8 cellular contexts compared by ENCODE assay signal in genomic region chr11:67318876-67319275, GRCh38. TPM values are rescaled to one million over a fixed set of nuclear protein-coding genes. Genes with fewer than 3 reads are reported as not detected.
DNase-seq lines count a peak whose midpoint lies in the region; ATAC-seq, FAIRE-seq and TF ChIP-seq lines count a peak whose summit lies in the region.
"Not testable (repeated sequence)": the region's sequence is repeated elsewhere in the genome, so short reads cannot be mapped to it uniquely, and the experiment has no call there.

No MANE protein-coding gene starts in this region.

- DNase-seq in Caco-2 (peak in 1 of 2 experiments; percentile 22), posterior vena cava (ENCODE audit: low spot score) (peak; percentile 65)
- DNase-seq in OCI-LY7 (ENCODE audit: low spot score); activated CD4-positive, alpha-beta memory T cell treated with anti-CD3 and anti-CD28 coated beads, Interleukin-2, amount 10 ng/mL, durations not matched to agents 7 days and 5 days; astrocyte (ENCODE audit: low read depth); esophagus muscularis mucosa (ENCODE audit: extremely low spot score); upper lobe of right lung: not testable (repeated sequence)

- H4K20me1 ChIP-seq in OCI-LY7 (ENCODE audit: insufficient read depth, low read length); astrocyte (ENCODE audit: insufficient read depth, low read length): not testable (repeated sequence)

- TF ChIP-seq CTCF in Caco-2 (IDR thresholded peaks at IDR 0.05; ENCODE audit: insufficient read depth in 1 of 2, low read depth in 1 of 2, low read length in 1 of 2, severe bottlenecking in 1 of 2, unreplicated experiment in 1 of 2); OCI-LY7 (conservative IDR thresholded peaks at IDR 0.05; ENCODE audit: low read length); astrocyte (IDR thresholded peaks at IDR 0.05; ENCODE audit: insufficient read depth, low read depth, low read length); esophagus muscularis mucosa (IDR thresholded peaks at IDR 0.05); upper lobe of right lung (IDR thresholded peaks at IDR 0.05): not testable (repeated sequence)

- BruUV-seq in Caco-2 (replicated peaks; lab: Mats Ljungman, UMichigan); OCI-LY7 (replicated peaks; lab: Mats Ljungman, UMichigan): not testable (repeated sequence)

- H3K27ac Mint-ChIP-seq in Caco-2 (ENCODE audit: unreplicated experiment); activated CD4-positive, alpha-beta memory T cell treated with anti-CD3 and anti-CD28 coated beads, Interleukin-2, amount 10 ng/mL, durations not matched to agents 7 days and 5 days; astrocyte (ENCODE audit: unreplicated experiment): not testable (repeated sequence)

- POLR2A ChIA-PET in Caco-2 (lab: Charles Lee), result interaction anchor here (2.2 kb wide), 1 partner anchor 79 kb away, joined by 18 read pairs; no protein-coding TSS in a partner anchor
- POLR2A ChIA-PET in OCI-LY7 (lab: Charles Lee), result interaction anchor here (0.6 to 0.7 kb wide), 2 partner anchors 11 to 229 kb away, joined by 3 read pairs; no protein-coding TSS in a partner anchor
- POLR2A ChIA-PET in activated CD4-positive, alpha-beta memory T cell treated with anti-CD3 and anti-CD28 coated beads, Interleukin-2, amount 10 ng/mL, durations not matched to agents 7 days and 5 days (lab: Charles Lee), result interaction anchor here (0.6 to 6.3 kb wide), 6 partner anchors 10 to 232 kb away, joined by 3 to 53 read pairs (median 6); partner anchors contain the start of gene ANKRD13D

- CTCF ChIA-PET in Caco-2 (lab: Charles Lee), result interaction anchor here (2.2 to 2.9 kb wide), 3 partner anchors 27 to 63 kb away, joined by 17 to 43 read pairs (median 23); partner anchors contain the start of gene GRK2
- CTCF ChIA-PET in OCI-LY7 (lab: Charles Lee; ENCODE audit: unreplicated experiment), result not testable (repeated sequence)
- CTCF ChIA-PET in activated CD4-positive, alpha-beta memory T cell treated with anti-CD3 and anti-CD28 coated beads, Interleukin-2, amount 10 ng/mL, durations not matched to agents 7 days and 5 days (lab: Charles Lee), result interaction anchor here (0.6 to 5.1 kb wide), 6 partner anchors 20 to 181 kb away, joined by 3 to 42 read pairs (median 4); partner anchors contain the start of gene POLD4

- not testable (repeated sequence) for ATAC-seq in upper lobe of right lung

- WGBS in esophagus muscularis mucosa, result 86% methylated on average over 12 of the region's 12 CpGs

- H3K27me3 ChIP-seq in Caco-2 (replicated peaks; ENCODE audit: control insufficient read depth, insufficient read depth, low read length); astrocyte (ENCODE audit: insufficient read depth, low read length); esophagus muscularis mucosa; mucosa of stomach (ENCODE audit: control insufficient read depth, insufficient read depth, low read length); upper lobe of right lung: not testable (repeated sequence)

- not testable (repeated sequence) for H3K9me3 Mint-ChIP-seq in Caco-2 (ENCODE audit: unreplicated experiment); activated CD4-positive, alpha-beta memory T cell treated with anti-CD3 and anti-CD28 coated beads, Interleukin-2, amount 10 ng/mL, durations not matched to agents 7 days and 5 days; astrocyte (ENCODE audit: unreplicated experiment)

- not testable (repeated sequence) for H3K9me2 ChIP-seq in OCI-LY7 (ENCODE audit: insufficient read depth, low read length)

- H3K79me2 ChIP-seq in OCI-LY7 (ENCODE audit: insufficient read depth, low read depth, low read length); astrocyte (ENCODE audit: insufficient read depth, low read length): not testable (repeated sequence)

- H3K36me3 Mint-ChIP-seq in Caco-2 (ENCODE audit: insufficient read depth, unreplicated experiment), result peaks cover 14% of the 10 kb centered on the region
- H3K36me3 Mint-ChIP-seq in activated CD4-positive, alpha-beta memory T cell treated with anti-CD3 and anti-CD28 coated beads, Interleukin-2, amount 10 ng/mL, durations not matched to agents 7 days and 5 days (ENCODE audit: low read depth); astrocyte (ENCODE audit: low read depth, unreplicated experiment): not testable (repeated sequence)

- not testable (repeated sequence) for H2AFZ ChIP-seq in OCI-LY7 (ENCODE audit: low read length); astrocyte (ENCODE audit: low read depth, low read length)

- H3K4me1 ChIP-seq in Caco-2; astrocyte (ENCODE audit: insufficient read depth, low read length); upper lobe of right lung: not testable (repeated sequence)
- peaks cover 13% of the 10 kb centered on the region for H3K4me1 ChIP-seq in OCI-LY7 (ENCODE audit: insufficient read depth, low read length, poor library complexity, severe bottlenecking)
- peaks cover 17 to 38% (median 32%) of the 10 kb centered on the region in 4 donors for H3K4me1 ChIP-seq in esophagus muscularis mucosa
- H3K4me1 ChIP-seq in mucosa of stomach (ENCODE audit: control insufficient read depth, insufficient read depth, low read length), result peaks cover 30% of the 10 kb centered on the region

- H3K36me3 ChIP-seq in Caco-2 (ENCODE audit: control insufficient read depth, insufficient read depth, low read length); OCI-LY7 (ENCODE audit: insufficient read depth, low read length); astrocyte (ENCODE audit: insufficient read depth, low read length); mucosa of stomach (ENCODE audit: control insufficient read depth, insufficient read depth, low read length); upper lobe of right lung: not testable (repeated sequence)
- H3K36me3 ChIP-seq in esophagus muscularis mucosa, result peaks cover 0 to 18% (median 4%) of the 10 kb centered on the region in 4 donors

- intact Hi-C loops in Caco-2 (cut with micrococcal nuclease; ENCODE audit: unreplicated experiment) (loop anchor here (5.0 kb wide), 1 partner anchor 262 kb away; the partner anchor contains the start of gene RHOD), esophagus muscularis mucosa (cut with DNase I) (loop anchor here (5.0 kb wide), 1 partner anchor 237 kb away; no protein-coding TSS in a partner anchor), posterior vena cava (cut with DNase I) (loop anchor here in 1 of 2 donors (2.0 to 5.0 kb wide), 2 partner anchors 54 to 237 kb away; no protein-coding TSS in a partner anchor), upper lobe of right lung (cut with DNase I) (loop anchor here (5.0 kb wide), 1 partner anchor 57 kb away; no protein-coding TSS in a partner anchor)
- intact Hi-C loops in OCI-LY7 (cut with micrococcal nuclease; ENCODE audit: unreplicated experiment), result not testable (repeated sequence)

- peak overlapping the region; percentile 95; the same call in 1 of the 2 replicates for H3K4me2 ChIP-seq in OCI-LY7 (ENCODE audit: low read length)
- H3K4me2 ChIP-seq in astrocyte (ENCODE audit: low read length), result not testable (repeated sequence)

- not testable (repeated sequence) for H3K9ac ChIP-seq in astrocyte (ENCODE audit: low read length)
- H3K9ac ChIP-seq in mucosa of stomach (ENCODE audit: low read length), result peak overlapping the region; percentile 94

- H3K4me3 ChIP-seq in Caco-2 (ENCODE audit: low read depth, low read length), result peak overlapping the region; percentile 88; the same call in 1 of the 2 replicates
- H3K4me3 ChIP-seq in OCI-LY7 (ENCODE audit: low read depth, low read length, poor library complexity, severe bottlenecking); astrocyte (ENCODE audit: insufficient read depth, low read depth, low read length): not testable (repeated sequence)
- H3K4me3 ChIP-seq in esophagus muscularis mucosa, result peak overlapping the region; percentile 73 to 94 (median 81)
- peak overlapping the region; percentile 89 for H3K4me3 ChIP-seq in mucosa of stomach (ENCODE audit: low read length)
- H3K4me3 ChIP-seq in upper lobe of right lung, result peak overlapping the region; percentile 78

- H3K4me1 Mint-ChIP-seq in Caco-2 (ENCODE audit: low read depth, unreplicated experiment); astrocyte (ENCODE audit: low read depth, unreplicated experiment): not testable (repeated sequence)
- H3K4me1 Mint-ChIP-seq in activated CD4-positive, alpha-beta memory T cell treated with anti-CD3 and anti-CD28 coated beads, Interleukin-2, amount 10 ng/mL, durations not matched to agents 7 days and 5 days, result peaks cover 29% of the 10 kb centered on the region

- not testable (repeated sequence) for H3K9me3 ChIP-seq in Caco-2; OCI-LY7 (ENCODE audit: low read length); astrocyte (ENCODE audit: insufficient read depth, low read depth, low read length); esophagus muscularis mucosa; mucosa of stomach (ENCODE audit: control insufficient read depth, low read length); upper lobe of right lung

- not testable (repeated sequence) for TF ChIP-seq POLR2A in esophagus muscularis mucosa (IDR thresholded peaks at IDR 0.05; ENCODE audit: low read depth)

- not testable (repeated sequence) for TF ChIP-seq EP300 in esophagus muscularis mucosa (IDR thresholded peaks at IDR 0.05)

- not testable (repeated sequence) for FAIRE-seq in astrocyte (lab: Jason Lieb, UNC)

- not testable (repeated sequence) for H3K27ac ChIP-seq in OCI-LY7 (ENCODE audit: low read depth, low read length, poor library complexity, severe bottlenecking); astrocyte (ENCODE audit: low read depth, low read length); esophagus muscularis mucosa (replicated peaks in 1 of 4); upper lobe of right lung

- H3K27me3 Mint-ChIP-seq in Caco-2 (ENCODE audit: insufficient read depth, unreplicated experiment); activated CD4-positive, alpha-beta memory T cell treated with anti-CD3 and anti-CD28 coated beads, Interleukin-2, amount 10 ng/mL, durations not matched to agents 7 days and 5 days; astrocyte (ENCODE audit: low read depth, unreplicated experiment): not testable (repeated sequence)

- H3K4me3 Mint-ChIP-seq in Caco-2 (ENCODE audit: unreplicated experiment), result peak overlapping the region; percentile 96
- peak overlapping the region; percentile 83 for H3K4me3 Mint-ChIP-seq in activated CD4-positive, alpha-beta memory T cell treated with anti-CD3 and anti-CD28 coated beads, Interleukin-2, amount 10 ng/mL, durations not matched to agents 7 days and 5 days
- H3K4me3 Mint-ChIP-seq in astrocyte (ENCODE audit: unreplicated experiment), result peak overlapping the region; percentile 97

RNA-seq across cellular contexts. Expression of gene SSH3, which starts 15.5 kb away (rescaled TPM):
- total RNA-seq in Caco-2 (2022) (81.2 and 89.6 TPM in 2 replicates), OCI-LY7 (2022) (18.5 and 22.0 TPM in 2 replicates), astrocyte (19.1 and 20.1 TPM in 2 replicates), esophagus muscularis mucosa (10 to 100 TPM; 28.2 to 51.5 (median 44.0) TPM), posterior vena cava (10 to 100 TPM; 23.5 to 26.2 TPM), upper lobe of right lung (36.4 TPM)
- total RNA-seq in OCI-LY7 (2014; rRNA removed; shearing (Covaris generic)), result 8.4 and 9.2 TPM in 2 replicates
- total RNA-seq in activated CD4-positive, alpha-beta memory T cell treated with anti-CD3 and anti-CD28 coated beads, Interleukin-2, amount 10 ng/mL, durations not matched to agents 7 days and 5 days, result 10 to 100 TPM; 15.4 to 19.0 TPM

RNA-seq across cellular contexts. Expression of gene ANKRD13D, which starts 29.8 kb away (rescaled TPM):
- total RNA-seq in Caco-2 (2022), result 83.3 and 88.6 TPM in 2 replicates
- total RNA-seq in OCI-LY7 (2014; rRNA removed; shearing (Covaris generic)), result 101 and 136 TPM in 2 replicates
- total RNA-seq in OCI-LY7 (2022), result 119 and 136 TPM in 2 replicates
- 100 to 1,000 TPM; 157 to 163 TPM for total RNA-seq in activated CD4-positive, alpha-beta memory T cell treated with anti-CD3 and anti-CD28 coated beads, Interleukin-2, amount 10 ng/mL, durations not matched to agents 7 days and 5 days
- 39.4 and 40.8 TPM in 2 replicates for total RNA-seq in astrocyte
- total RNA-seq in esophagus muscularis mucosa, result 10 to 100 TPM; 27.7 to 53.0 (median 39.5) TPM
- total RNA-seq in posterior vena cava, result 10 to 100 TPM; 40.7 to 42.8 TPM
- total RNA-seq in upper lobe of right lung, result 59.4 TPM

RNA-seq across cellular contexts. Expression of gene POLD4, which starts 34.5 kb away (rescaled TPM):
- total RNA-seq in Caco-2 (2022), result 29.8 and 30.8 TPM in 2 replicates
- total RNA-seq in OCI-LY7 (2014; rRNA removed; shearing (Covaris generic)), result 146 and 153 TPM in 2 replicates
- total RNA-seq in OCI-LY7 (2022), result 160 and 171 TPM in 2 replicates
- 10 to 100 TPM; 74.0 to 74.1 TPM for total RNA-seq in activated CD4-positive, alpha-beta memory T cell treated with anti-CD3 and anti-CD28 coated beads, Interleukin-2, amount 10 ng/mL, durations not matched to agents 7 days and 5 days
- total RNA-seq in astrocyte, result 53.5 and 69.2 TPM in 2 replicates
- total RNA-seq in esophagus muscularis mucosa, result 100 to 1,000 TPM in 1 of 4 donors, 10 to 100 TPM in 3; 77.2 to 106 (median 83.1) TPM
- 10 to 100 TPM; 56.1 to 60.9 TPM for total RNA-seq in posterior vena cava
- total RNA-seq in upper lobe of right lung, result 69.3 TPM

RNA-seq across cellular contexts. Expression of gene GRK2, which starts 52.6 kb away (rescaled TPM):
- 113 and 120 TPM in 2 replicates for total RNA-seq in Caco-2 (2022)
- 379 and 397 TPM in 2 replicates for total RNA-seq in OCI-LY7 (2014; rRNA removed; shearing (Covaris generic))
- total RNA-seq in OCI-LY7 (2022), result 280 and 373 TPM in 2 replicates
- 100 to 1,000 TPM; 333 to 338 TPM for total RNA-seq in activated CD4-positive, alpha-beta memory T cell treated with anti-CD3 and anti-CD28 coated beads, Interleukin-2, amount 10 ng/mL, durations not matched to agents 7 days and 5 days
- total RNA-seq in astrocyte, result 27.2 and 34.0 TPM in 2 replicates
- 10 to 100 TPM; 46.9 to 68.8 (median 59.5) TPM for total RNA-seq in esophagus muscularis mucosa
- total RNA-seq in posterior vena cava, result 10 to 100 TPM; 50.4 to 58.2 TPM
- 98.4 TPM for total RNA-seq in upper lobe of right lung

RNA-seq across cellular contexts. Expression of gene CLCF1, which starts 54.5 kb away (rescaled TPM):
- total RNA-seq in Caco-2 (2022), result 4.5 and 5.8 TPM in 2 replicates
- 0.35 and 0.67 TPM in 2 replicates for total RNA-seq in OCI-LY7 (2014; rRNA removed; shearing (Covaris generic))
- 0.34 TPM in 1 of 2 replicates, not detected in the other for total RNA-seq in OCI-LY7 (2022)
- under 1 TPM; 0.65 to 0.71 TPM for total RNA-seq in activated CD4-positive, alpha-beta memory T cell treated with anti-CD3 and anti-CD28 coated beads, Interleukin-2, amount 10 ng/mL, durations not matched to agents 7 days and 5 days
- total RNA-seq in astrocyte, result 17.4 and 17.6 TPM in 2 replicates
- 10 to 100 TPM in 3 of 4 donors, 1 to 10 TPM in 1; 8.3 to 28.3 (median 11.8) TPM for total RNA-seq in esophagus muscularis mucosa
- total RNA-seq in posterior vena cava, result 10 to 100 TPM; 10.0 to 15.2 TPM
- total RNA-seq in upper lobe of right lung, result 4.0 TPM
